Comparison of ENCODE assay signal across 16 cellular contexts in the genomic region with DNA sequence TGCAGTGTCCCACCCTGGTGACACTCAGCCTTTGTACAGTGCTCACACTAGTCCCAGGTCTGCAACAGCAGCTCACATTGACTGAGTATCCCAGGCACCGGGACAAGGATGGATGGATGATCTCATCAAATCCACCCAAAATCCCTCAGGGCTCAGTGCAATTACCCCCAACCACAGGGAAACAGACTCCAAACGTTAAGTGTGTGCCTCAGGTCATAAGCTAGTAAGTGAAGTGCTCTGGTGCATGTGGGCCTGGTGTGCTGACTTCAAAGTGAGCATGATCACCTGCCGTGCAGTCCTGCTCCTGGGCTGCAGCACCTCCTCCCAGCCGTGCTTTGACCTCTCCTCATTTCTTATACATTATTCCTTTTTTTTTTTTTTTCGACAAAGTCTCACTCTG. TPM values are rescaled to one million over a fixed set of nuclear protein-coding genes. Genes with fewer than 3 reads are reported as not detected.
A peak's percentile ranks its signal among the peaks of the same experiment; 100 is the strongest.
DNase-seq lines count a peak whose midpoint lies in the region.
"Had no signal": no experiment of that assay in that cellular context is flagged by ENCODE, and none has a peak within 500 bp of the region (broad histone marks: within the 10 kb centered on the region; RNA-seq: fewer than 3 reads in every experiment).

No MANE protein-coding gene starts in this region.

- DNase-seq in NCI-H1417 (lab: John Stamatoyannopoulos, UW) (peak in 2 of 3 experiments; percentile 10 to 51), NCI-H1417 treated with DMSO at 0.1 percent for 48 hours (lab: John Stamatoyannopoulos, UW) (no peak), DMS79 (lab: John Stamatoyannopoulos, UW) (peak; percentile 9), M059J (ENCODE audit: low read depth) (peak; percentile 2), left kidney (ENCODE audit: low read depth, low spot score) (peak; percentile 65), NCI-H2029 (lab: John Stamatoyannopoulos, UW) (no peak), DMS 273 treated with DMSO at 0.1 percent for 48 hours (lab: John Stamatoyannopoulos, UW) (no peak), GM03348 (ENCODE audit: low spot score) (no peak)
- DNase-seq: AML-193; CD4-positive, CD25-positive, alpha-beta regulatory T cell; DND-41; GF-D8; IMR-90; KBM-7 had no signal

RNA-seq across cellular contexts. Expression of gene CD300E, which starts 31.2 kb away (rescaled TPM):
- not detected in 2 replicates for total RNA-seq in M059J (2014; rRNA removed; shearing (Covaris generic))
- total RNA-seq: A673; CD4-positive, CD25-positive, alpha-beta regulatory T cell; H4; IMR-90 had no signal

RNA-seq across cellular contexts. Expression of gene CD300LF, which starts 58.0 kb away (rescaled TPM):
- not detected in 2 replicates for total RNA-seq in M059J (2014; rRNA removed; shearing (Covaris generic))
- total RNA-seq: A673, H4, IMR-90 had no signal

Comparison
In these comparisons a context has a peak if more than half of its experiments do, and no peak if none do; other contexts are left out.
1. DNase-seq: peak in NCI-H1417 (2 of 3), DMS79 (single experiment), M059J (single experiment) and left kidney (single experiment); none in NCI-H1417 treated with DMSO at 0.1 percent for 48 hours (single experiment), NCI-H2029 (single experiment), DMS 273 treated with DMSO at 0.1 percent for 48 hours (single experiment) and GM03348 (single experiment).